11 cellular contexts compared by ENCODE assay signal in the genomic region with DNA sequence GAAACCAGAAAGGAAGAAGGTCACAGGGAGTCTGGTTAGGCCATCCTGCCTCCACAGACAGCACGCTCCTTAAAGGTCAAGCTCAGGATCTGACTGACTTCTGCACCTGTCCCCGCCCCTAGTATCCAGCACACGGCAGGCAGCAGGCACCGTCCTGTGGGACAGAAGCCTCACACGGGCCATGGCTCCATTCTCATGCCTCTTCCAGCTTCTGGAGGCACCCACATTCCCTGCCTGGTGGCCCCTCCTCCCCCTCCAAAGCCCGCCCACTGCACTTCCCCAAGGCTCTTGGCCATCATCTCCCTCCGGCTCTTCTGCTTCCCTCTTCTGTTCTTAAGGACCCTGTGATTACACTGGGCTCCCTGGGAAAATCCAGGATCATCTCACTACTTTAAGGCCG. TPM values are rescaled to one million over a fixed set of nuclear protein-coding genes. Genes with fewer than 3 reads are reported as not detected.
DNase-seq lines count a peak whose midpoint lies in the region; ATAC-seq and TF ChIP-seq lines count a peak whose summit lies in the region.
"Had no signal": no experiment of that assay in that cellular context is flagged by ENCODE, and none has a peak within 500 bp of the region (broad histone marks: within the 10 kb centered on the region; RNA-seq: fewer than 3 reads in every experiment).

No MANE protein-coding gene starts in this region.

- H3K4me3 ChIP-seq in esophagus (ENCODE audit: low read depth in 1 of 2, low read length in 2 of 2), result no peak overlapping the region
- H3K4me3 ChIP-seq in ovary, result no peak overlapping the region
- H3K4me3 ChIP-seq: smooth muscle cell had no signal

- peak; percentile 9 for DNase-seq in COLO668 (lab: John Stamatoyannopoulos, UW; ENCODE audit: unreplicated experiment)
- DNase-seq in ovary, result peak in 3 of 5 donors; percentile 8 to 33 (median 8)
- no peak for DNase-seq in HCEC 1CT
- DNase-seq: anterior cingulate cortex, NCI-H446 treated with DMSO at 0.1 percent for 48 hours, SIG-M5 had no signal

- peaks cover 9 to 24% of the 10 kb centered on the region in 2 donors for H3K4me1 ChIP-seq in esophagus (ENCODE audit: control insufficient read depth in 2 of 2, insufficient read depth in 2 of 2, low read length in 1 of 2)
- H3K4me1 ChIP-seq in ovary (ENCODE audit: insufficient read depth), result peaks cover 14% of the 10 kb centered on the region

- H3K9me3 ChIP-seq in KOPT-K1 (ENCODE audit: insufficient read depth, low read length, poor library complexity, severe bottlenecking) (no peaks in the 10 kb centered on the region), esophagus (ENCODE audit: control insufficient read depth in 2 of 2, insufficient read depth in 1 of 2, low read depth in 1 of 2, low read length in 1 of 2) (no peaks in the 10 kb centered on the region), ovary (no peaks in the 10 kb centered on the region)

- intact Hi-C loops in ovary (cut with DNase I), result no loop called here

- TF ChIP-seq POLR2A in ovary (IDR thresholded peaks at IDR 0.05), result no peak

- no peak for TF ChIP-seq CTCF in ovary (IDR thresholded peaks at IDR 0.05)

- H3K27ac ChIP-seq in KOPT-K1 (ENCODE audit: low read depth, low read length, poor library complexity, severe bottlenecking) (peak overlapping the region; percentile 45), esophagus (ENCODE audit: low read depth in 2 of 2, low read length in 1 of 2) (peak overlapping the region; percentile 71 to 81), ovary (no peak overlapping the region)

- ATAC-seq in GM18517 (IDR thresholded peaks at IDR 0.05; ENCODE audit: unreplicated experiment), result no peak
- ATAC-seq in HG02623 (IDR thresholded peaks at IDR 0.05; ENCODE audit: unreplicated experiment), result no peak

- H3K27me3 ChIP-seq in esophagus (ENCODE audit: control insufficient read depth in 1 of 2, insufficient read depth in 2 of 2, low read length in 2 of 2) (no peaks in the 10 kb centered on the region), ovary (no peaks in the 10 kb centered on the region)

- 67 to 68% methylated on average over 8 of the region's 8 CpGs for WGBS in esophagus, 2 donors
- WGBS in ovary, 3 donors, result 83 to 94% (median 85%) methylated on average over 8 of the region's 8 CpGs

- H3K36me3 ChIP-seq in KOPT-K1 (ENCODE audit: insufficient read depth, low read length) (peaks cover 41% of the 10 kb centered on the region), esophagus (ENCODE audit: control insufficient read depth in 2 of 2, insufficient read depth in 2 of 2, low read length in 1 of 2) (peaks cover 6 to 9% of the 10 kb centered on the region in 2 donors), ovary (no peaks in the 10 kb centered on the region)

- no peak for TF ChIP-seq EP300 in ovary (IDR thresholded peaks at IDR 0.05)

RNA-seq across cellular contexts. Expression of a gene that starts 3.6 kb away (rescaled TPM):
- polyA plus RNA-seq in esophagus (10 to 100 TPM; 24.1 to 24.5 TPM), ovary (10 to 100 TPM; 18.6 to 33.8 TPM)
- 10 to 100 TPM; 20.4 to 48.8 (median 34.3) TPM for total RNA-seq in ovary

RNA-seq across cellular contexts. Expression of a gene that starts 18.0 kb away (rescaled TPM):
- polyA plus RNA-seq in esophagus (1 to 10 TPM; 6.0 to 7.2 TPM), ovary (10 to 100 TPM; 17.9 to 69.4 TPM)
- 10 to 100 TPM; 41.1 to 85.9 (median 53.5) TPM for total RNA-seq in ovary

RNA-seq across cellular contexts. Expression of a gene that starts 26.3 kb away (rescaled TPM):
- polyA plus RNA-seq in esophagus (100 to 1,000 TPM in 1 of 2 donors, 10 to 100 TPM in 1; 85.1 to 103 TPM), ovary (100 to 1,000 TPM; 214 to 251 TPM)
- 100 to 1,000 TPM; 191 to 584 (median 250) TPM for total RNA-seq in ovary

Comparison
In these comparisons a context has a peak if more than half of its experiments do, and no peak if none do; other contexts are left out.
1. H3K27ac ChIP-seq: peak in KOPT-K1 (single experiment) and esophagus (2 of 2); none in ovary (0 of 2).